In the genomic region with DNA sequence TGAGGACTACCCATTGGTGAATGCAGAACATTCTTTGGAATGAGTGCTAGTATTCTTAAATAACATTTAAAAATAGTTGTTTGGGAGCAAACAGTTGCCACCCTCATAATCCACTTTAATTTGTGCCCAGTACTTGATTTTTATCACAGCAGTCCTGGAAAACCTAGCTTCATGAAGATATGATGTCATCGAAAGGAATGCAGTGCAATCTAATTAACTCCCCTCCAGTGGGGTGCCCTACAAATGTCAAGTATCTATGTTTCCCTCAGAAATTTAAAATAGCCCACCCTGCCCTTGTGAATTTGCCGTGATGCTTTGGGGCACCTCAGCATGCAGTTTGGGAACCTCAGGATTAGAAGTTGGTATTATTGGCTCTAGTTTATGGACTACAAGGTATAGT, we compare ENCODE assay signal across 18 cellular contexts. TPM values are rescaled to one million over a fixed set of nuclear protein-coding genes. Genes with fewer than 3 reads are reported as not detected.
DNase-seq lines count a peak whose midpoint lies in the region; ATAC-seq, FAIRE-seq and TF ChIP-seq lines count a peak whose summit lies in the region.
"Had no signal": no experiment of that assay in that cellular context is flagged by ENCODE, and none has a peak within 500 bp of the region (broad histone marks: within the 10 kb centered on the region; RNA-seq: fewer than 3 reads in every experiment).

No MANE protein-coding gene starts in this region.

- H3K27me3 ChIP-seq in breast epithelium (peaks cover 0 to 37% of the 10 kb centered on the region in 2 donors), keratinocyte (ENCODE audit: control insufficient read depth, extremely low read depth, insufficient read depth, low read length) (no peaks in the 10 kb centered on the region)
- H3K27me3 ChIP-seq in CD8-positive, alpha-beta T cell (ENCODE audit: insufficient read depth, low read length): no peaks in the 10 kb centered on the region
- H3K27me3 ChIP-seq: gastroesophageal sphincter had no signal

- H3K4me1 ChIP-seq in breast epithelium (no peaks in the 10 kb centered on the region), keratinocyte (ENCODE audit: control insufficient read depth, extremely low read depth, insufficient read depth, low read length) (peaks cover 44% of the 10 kb centered on the region)
- peaks cover 45% of the 10 kb centered on the region for H3K4me1 ChIP-seq in CD8-positive, alpha-beta T cell (ENCODE audit: insufficient read depth, low read length)

- no peaks in the 10 kb centered on the region for H3K9me3 Mint-ChIP-seq in MCF 10A (ENCODE audit: unreplicated experiment)
- H3K9me3 Mint-ChIP-seq in activated CD8-positive, alpha-beta T cell treated with anti-CD3 and anti-CD28 coated beads for 36 hours: no peaks in the 10 kb centered on the region
- no peaks in the 10 kb centered on the region for H3K9me3 Mint-ChIP-seq in CD8-positive, alpha-beta T cell
- H3K9me3 Mint-ChIP-seq: activated T-helper 2 cell treated with anti-CD3 and anti-CD28 coated beads, Interferon-gamma antibody, Interleukin-2, Interleukin-4, amounts not matched to agents 10 μg/mL and 5 μg/mL and 100 μg/mL, durations not matched to agents 14 hours and 24 hours and 36 hours; T-helper 1 cell treated with Interleukin-12 subunit alpha and Interleukin-12 subunit beta and Interleukin-4 antibody, amounts not matched to agents 30 μg/mL and 1 μg/mL, for 36 hours had no signal

- no peak overlapping the region for H2AFZ ChIP-seq in keratinocyte (ENCODE audit: control insufficient read depth, low read length)

- peaks cover 7% of the 10 kb centered on the region for H3K36me3 Mint-ChIP-seq in MCF 10A (ENCODE audit: insufficient read depth, unreplicated experiment)
- peaks cover 33% of the 10 kb centered on the region for H3K36me3 Mint-ChIP-seq in activated CD8-positive, alpha-beta T cell treated with anti-CD3 and anti-CD28 coated beads for 36 hours (ENCODE audit: low read depth)
- peaks cover 6% of the 10 kb centered on the region for H3K36me3 Mint-ChIP-seq in CD8-positive, alpha-beta T cell

- intact Hi-C loops in breast epithelium (cut with DNase I; ENCODE audit: low total_unique reads): no loop called here
- intact Hi-C loops in MCF 10A (cut with micrococcal nuclease): no loop called here
- intact Hi-C loops in activated CD8-positive, alpha-beta T cell treated with anti-CD3 and anti-CD28 coated beads for 36 hours (cut with micrococcal nuclease): loop anchor here (5.0 kb wide), 1 partner anchor 37 kb away; no protein-coding TSS in a partner anchor
- intact Hi-C loops in CD8-positive, alpha-beta T cell (cut with DNase I, micrococcal nuclease): no loop called here

- ATAC-seq in activated CD8-positive, alpha-beta T cell treated with anti-CD3 and anti-CD28 coated beads for 36 hours: no peak
- ATAC-seq in CD8-positive, alpha-beta T cell: no peak
- ATAC-seq: gastroesophageal sphincter, Right ventricle myocardium inferior had no signal

- no peak overlapping the region for H3K4me3 Mint-ChIP-seq in MCF 10A (ENCODE audit: unreplicated experiment)
- no peak overlapping the region for H3K4me3 Mint-ChIP-seq in activated CD8-positive, alpha-beta T cell treated with anti-CD3 and anti-CD28 coated beads for 36 hours
- no peak overlapping the region for H3K4me3 Mint-ChIP-seq in CD8-positive, alpha-beta T cell
- H3K4me3 Mint-ChIP-seq: T-helper 1 cell treated with Interleukin-12 subunit alpha and Interleukin-12 subunit beta and Interleukin-4 antibody, amounts not matched to agents 30 μg/mL and 1 μg/mL, for 36 hours had no signal

- H3K27ac ChIP-seq in breast epithelium (peak overlapping the region; percentile 13 to 54), angular gyrus (ENCODE audit: low read depth, low read length) (peak overlapping the region; percentile 10), keratinocyte (ENCODE audit: control insufficient read depth, insufficient read depth, low read length) (peak overlapping the region; percentile 85)
- H3K27ac ChIP-seq in CD8-positive, alpha-beta T cell (ENCODE audit: low read depth, low read length): no peak overlapping the region
- H3K27ac ChIP-seq: 22Rv1 had no signal

- H3K9ac ChIP-seq in keratinocyte (ENCODE audit: control insufficient read depth, extremely low read depth, insufficient read depth, low read length): peak overlapping the region; percentile 66

- H3K27me3 Mint-ChIP-seq in MCF 10A (ENCODE audit: insufficient read depth, unreplicated experiment): no peaks in the 10 kb centered on the region
- H3K27me3 Mint-ChIP-seq in activated CD8-positive, alpha-beta T cell treated with anti-CD3 and anti-CD28 coated beads for 36 hours: no peaks in the 10 kb centered on the region
- H3K27me3 Mint-ChIP-seq in CD8-positive, alpha-beta T cell (ENCODE audit: low read depth): no peaks in the 10 kb centered on the region

- peaks cover 59% of the 10 kb centered on the region for H3K79me2 ChIP-seq in keratinocyte (ENCODE audit: control insufficient read depth, insufficient read depth, low read length)

- POLR2A ChIA-PET in MCF 10A (lab: Yijun Ruan, JAX): interaction anchor here (0.6 to 15.4 kb wide), 10 partner anchors 9 to 335 kb away, joined by 4 to 213 read pairs (median 10); partner anchors contain the start of genes GEMIN8, OFD1, TCEANC and TRAPPC2
- POLR2A ChIA-PET in activated CD8-positive, alpha-beta T cell treated with anti-CD3 and anti-CD28 coated beads for 36 hours (lab: Charles Lee): no interaction called here
- POLR2A ChIA-PET in CD8-positive, alpha-beta T cell (lab: Charles Lee): interaction anchor here (1.3 kb wide), 1 partner anchor 14 kb away, joined by 3 read pairs; no protein-coding TSS in a partner anchor

- TF ChIP-seq CTCF in breast epithelium (IDR thresholded peaks at IDR 0.05): no peak
- TF ChIP-seq CTCF in MCF 10A (IDR thresholded peaks at IDR 0.05; ENCODE audit: unreplicated experiment): no peak
- no peak for TF ChIP-seq CTCF in keratinocyte (optimal IDR thresholded peaks at IDR 0.05 in 1 of 3, IDR thresholded peaks at IDR 0.05 in 1 of 3, conservative IDR thresholded peaks at IDR 0.05 in 1 of 3; ENCODE audit: extremely low read depth in 1 of 3, insufficient read depth in 2 of 3, low read length in 3 of 3)
- no peak for TF ChIP-seq CTCF in activated CD8-positive, alpha-beta T cell treated with anti-CD3 and anti-CD28 coated beads for 36 hours (IDR thresholded peaks at IDR 0.05)
- TF ChIP-seq CTCF in CD8-positive, alpha-beta T cell (IDR thresholded peaks at IDR 0.05): no peak

- CTCF ChIA-PET in MCF 10A (lab: Yijun Ruan, JAX): interaction anchor here (0.8 to 1.6 kb wide), 2 partner anchors 38 to 48 kb away, joined by 3 to 6 read pairs; no protein-coding TSS in a partner anchor
- CTCF ChIA-PET in activated CD8-positive, alpha-beta T cell treated with anti-CD3 and anti-CD28 coated beads for 36 hours (lab: Charles Lee): no interaction called here
- CTCF ChIA-PET in CD8-positive, alpha-beta T cell (lab: Charles Lee): no interaction called here

- H3K9me1 ChIP-seq in keratinocyte (ENCODE audit: control insufficient read depth, extremely low read depth, insufficient read depth, low read length): no peaks in the 10 kb centered on the region

- DNase-seq in breast epithelium (ENCODE audit: low spot score in 2 of 2): no peak
- no peak for DNase-seq in MCF 10A (ENCODE audit: unreplicated experiment)
- DNase-seq in keratinocyte (ENCODE audit: low read depth, low spot score): no peak
- DNase-seq in activated CD8-positive, alpha-beta T cell treated with anti-CD3 and anti-CD28 coated beads for 36 hours: no peak
- no peak for DNase-seq in CD8-positive, alpha-beta T cell
- no peak for DNase-seq in G401 (ENCODE audit: low spot score)
- DNase-seq in activated CD4-positive, alpha-beta T cell treated with anti-CD3 and anti-CD28 coated beads, Interleukin-2, amount 50 U/mL, for 48 hours: no peak
- DNase-seq: cerebellar nuclear complex; NCI-H187; NCI-H446; stimulated activated CD4-positive, alpha-beta T cell treated with anti-CD3 and anti-CD28 coated beads, Interleukin-2, amount 100 ng/mL, for 48 hours had no signal

- no peak for FAIRE-seq in keratinocyte (lab: Jason Lieb, UNC)
- FAIRE-seq: endothelial cell of umbilical vein had no signal

- H3K4me3 ChIP-seq in breast epithelium (no peak overlapping the region), keratinocyte (ENCODE audit: control insufficient read depth in 2 of 3, extremely low read depth in 1 of 3, insufficient read depth in 2 of 3, low read depth in 1 of 3, low read length in 3 of 3) (no peak overlapping the region)
- H3K4me3 ChIP-seq in CD8-positive, alpha-beta T cell (ENCODE audit: low read depth, low read length): no peak overlapping the region
- H3K4me3 ChIP-seq: gastroesophageal sphincter had no signal

- H3K36me3 ChIP-seq in breast epithelium (no peaks in the 10 kb centered on the region), keratinocyte (ENCODE audit: control insufficient read depth in 2 of 2, extremely low read depth in 1 of 2, insufficient read depth in 2 of 2, low read length in 2 of 2) (peaks cover 2 to 3% of the 10 kb centered on the region in 2 experiments)
- no peaks in the 10 kb centered on the region for H3K36me3 ChIP-seq in CD8-positive, alpha-beta T cell (ENCODE audit: insufficient read depth, low read length)
- H3K36me3 ChIP-seq: gastroesophageal sphincter had no signal

- no TSS peak for BruUV-seq in MCF 10A (replicated peaks; lab: Mats Ljungman, UMichigan)

- no peak overlapping the region for H3K27ac Mint-ChIP-seq in MCF 10A (ENCODE audit: low read depth, unreplicated experiment)
- H3K27ac Mint-ChIP-seq in activated CD8-positive, alpha-beta T cell treated with anti-CD3 and anti-CD28 coated beads for 36 hours: no peak overlapping the region
- H3K27ac Mint-ChIP-seq in CD8-positive, alpha-beta T cell: no peak overlapping the region
- H3K27ac Mint-ChIP-seq: activated T-helper 2 cell treated with anti-CD3 and anti-CD28 coated beads, Interferon-gamma antibody, Interleukin-2, Interleukin-4, amounts not matched to agents 10 μg/mL and 5 μg/mL and 100 μg/mL, durations not matched to agents 14 hours and 24 hours and 36 hours; T-helper 1 cell treated with Interleukin-12 subunit alpha and Interleukin-12 subunit beta and Interleukin-4 antibody, amounts not matched to agents 30 μg/mL and 1 μg/mL, for 36 hours had no signal

- dilution Hi-C loops in keratinocyte (cut with MboI; ENCODE audit: extremely low pct_ligation_motif_present, low sequenced_read_pairs): no loop called here

- TF ChIP-seq POLR2A in breast epithelium (IDR thresholded peaks at IDR 0.05): no peak

- no peaks in the 10 kb centered on the region for H4K20me1 ChIP-seq in keratinocyte (ENCODE audit: control insufficient read depth, extremely low read depth, insufficient read depth, low read length)

- H3K9me3 ChIP-seq in breast epithelium: no peaks in the 10 kb centered on the region
- H3K9me3 ChIP-seq in keratinocyte (ENCODE audit: control insufficient read depth, low read depth, low read length): no peaks in the 10 kb centered on the region
- no peaks in the 10 kb centered on the region for H3K9me3 ChIP-seq in CD8-positive, alpha-beta T cell (ENCODE audit: low read length)
- H3K9me3 ChIP-seq: gastroesophageal sphincter had no signal

- peak overlapping the region; percentile 82 for H3K4me2 ChIP-seq in keratinocyte (ENCODE audit: control insufficient read depth, extremely low read depth, insufficient read depth, low read depth, low read length)

- peaks cover 42% of the 10 kb centered on the region for H3K4me1 Mint-ChIP-seq in MCF 10A (ENCODE audit: insufficient read depth, unreplicated experiment)
- peaks cover 68% of the 10 kb centered on the region for H3K4me1 Mint-ChIP-seq in activated CD8-positive, alpha-beta T cell treated with anti-CD3 and anti-CD28 coated beads for 36 hours (ENCODE audit: low read depth)
- peaks cover 82% of the 10 kb centered on the region for H3K4me1 Mint-ChIP-seq in CD8-positive, alpha-beta T cell (ENCODE audit: low read depth)

- in situ Hi-C loops in G401 (cut with HindIII; ENCODE audit: low sequenced_read_pairs): no loop called here

RNA-seq across cellular contexts. Expression of gene RAB9A, which starts 5.4 kb away (rescaled TPM):
- 10 to 100 TPM; 41.0 to 63.4 (median 43.2) TPM for total RNA-seq in breast epithelium
- 28.0 and 32.3 TPM in 2 replicates for total RNA-seq in MCF 10A (2022)
- 40.1 to 46.0 TPM (median 43.5 TPM) in 3 replicates for polyA plus RNA-seq in keratinocyte
- 153 TPM for polyA plus RNA-seq in keratinocyte (2011; ENCODE audit: low read depth)
- 36.0 and 56.2 TPM in 2 replicates for polyA plus RNA-seq in keratinocyte (2011; cell fraction: cytosol; rRNA removed)
- polyA plus RNA-seq in keratinocyte (2011; cell fraction: nucleus; rRNA removed): 27.5 and 33.1 TPM in 2 replicates
- polyA plus RNA-seq in keratinocyte (2012; ENCODE audit: low replicate concordance): 28.1 and 86.0 TPM in 2 replicates
- 4.4 to 19.0 TPM (median 16.1 TPM) in 3 replicates for polyA minus RNA-seq in keratinocyte
- 23.4 TPM for polyA minus RNA-seq in keratinocyte (2011; cell fraction: cytosol; rRNA and poly(A)+ RNA removed)
- polyA minus RNA-seq in keratinocyte (2011; cell fraction: nucleus; rRNA and poly(A)+ RNA removed): 10.7 and 15.8 TPM in 2 replicates
- 10 to 100 TPM; 30.8 to 31.7 TPM for total RNA-seq in activated CD8-positive, alpha-beta T cell treated with anti-CD3 and anti-CD28 coated beads for 36 hours
- 10 to 100 TPM; 19.4 to 21.5 TPM for total RNA-seq in CD8-positive, alpha-beta T cell
- 62.5 and 92.6 TPM in 2 replicates for total RNA-seq in G401 (2014; rRNA removed; shearing (Covaris generic))

RNA-seq across cellular contexts. Expression of gene TRAPPC2, which starts 40.1 kb away (rescaled TPM):
- 10 to 100 TPM in 2 of 3 donors, 1 to 10 TPM in 1; 8.2 to 25.3 (median 21.0) TPM for total RNA-seq in breast epithelium
- 16.5 and 21.7 TPM in 2 replicates for total RNA-seq in MCF 10A (2022)
- polyA plus RNA-seq in keratinocyte: 11.9 to 20.8 TPM (median 19.0 TPM) in 3 replicates
- polyA plus RNA-seq in keratinocyte (2011; ENCODE audit: low read depth): 33.4 TPM
- polyA plus RNA-seq in keratinocyte (2011; cell fraction: cytosol; rRNA removed): 8.7 and 15.4 TPM in 2 replicates
- polyA plus RNA-seq in keratinocyte (2011; cell fraction: nucleus; rRNA removed): 24.0 and 25.2 TPM in 2 replicates
- polyA plus RNA-seq in keratinocyte (2012; ENCODE audit: low replicate concordance): 13.4 and 14.5 TPM in 2 replicates
- 9.7 to 20.4 TPM (median 13.1 TPM) in 3 replicates for polyA minus RNA-seq in keratinocyte
- 5.8 TPM for polyA minus RNA-seq in keratinocyte (2011; cell fraction: cytosol; rRNA and poly(A)+ RNA removed)
- 12.9 and 18.8 TPM in 2 replicates for polyA minus RNA-seq in keratinocyte (2011; cell fraction: nucleus; rRNA and poly(A)+ RNA removed)
- 10 to 100 TPM; 16.0 to 19.2 TPM for total RNA-seq in activated CD8-positive, alpha-beta T cell treated with anti-CD3 and anti-CD28 coated beads for 36 hours
- 10 to 100 TPM; 20.5 to 24.6 TPM for total RNA-seq in CD8-positive, alpha-beta T cell
- total RNA-seq in G401 (2014; rRNA removed; shearing (Covaris generic)): 17.2 and 17.6 TPM in 2 replicates

RNA-seq across cellular contexts. Expression of gene OFD1, which starts 40.2 kb away (rescaled TPM):
- 100 to 1,000 TPM in 1 of 3 donors, 10 to 100 TPM in 2; 10.7 to 136 (median 48.8) TPM for total RNA-seq in breast epithelium
- 44.3 and 44.8 TPM in 2 replicates for total RNA-seq in MCF 10A (2022)
- polyA plus RNA-seq in keratinocyte: 10.6 to 18.3 TPM (median 17.0 TPM) in 3 replicates
- polyA plus RNA-seq in keratinocyte (2011; ENCODE audit: low read depth): 119 TPM
- 6.4 and 8.5 TPM in 2 replicates for polyA plus RNA-seq in keratinocyte (2011; cell fraction: cytosol; rRNA removed)
- 40.9 and 52.9 TPM in 2 replicates for polyA plus RNA-seq in keratinocyte (2011; cell fraction: nucleus; rRNA removed)
- polyA plus RNA-seq in keratinocyte (2012; ENCODE audit: low replicate concordance): 10.6 and 27.9 TPM in 2 replicates
- 3.0 to 11.9 TPM (median 10.8 TPM) in 3 replicates for polyA minus RNA-seq in keratinocyte
- 6.3 TPM for polyA minus RNA-seq in keratinocyte (2011; cell fraction: cytosol; rRNA and poly(A)+ RNA removed)
- 17.2 and 27.0 TPM in 2 replicates for polyA minus RNA-seq in keratinocyte (2011; cell fraction: nucleus; rRNA and poly(A)+ RNA removed)
- total RNA-seq in activated CD8-positive, alpha-beta T cell treated with anti-CD3 and anti-CD28 coated beads for 36 hours: 10 to 100 TPM; 32.4 to 34.5 TPM
- total RNA-seq in CD8-positive, alpha-beta T cell: 10 to 100 TPM; 49.2 to 56.7 TPM
- 17.0 and 26.9 TPM in 2 replicates for total RNA-seq in G401 (2014; rRNA removed; shearing (Covaris generic))

RNA-seq across cellular contexts. Expression of gene TCEANC, which starts 41.4 kb away (rescaled TPM):
- total RNA-seq in breast epithelium (1 to 10 TPM; 4.6 to 7.8 (median 5.2) TPM), MCF 10A (2022) (4.0 TPM in 2 replicates)
- 0.88 to 1.8 TPM (median 1.8 TPM) in 3 replicates for polyA plus RNA-seq in keratinocyte
- 1.2 TPM for polyA plus RNA-seq in keratinocyte (2011; ENCODE audit: low read depth)
- polyA plus RNA-seq in keratinocyte (2011; cell fraction: cytosol; rRNA removed): 0.73 and 1.7 TPM in 2 replicates
- 1.9 and 2.6 TPM in 2 replicates for polyA plus RNA-seq in keratinocyte (2011; cell fraction: nucleus; rRNA removed)
- polyA plus RNA-seq in keratinocyte (2012; ENCODE audit: low replicate concordance): 0.78 and 1.5 TPM in 2 replicates
- 0.93 to 2.5 TPM in 2 of 3 replicates, not detected in the other for polyA minus RNA-seq in keratinocyte
- polyA minus RNA-seq in keratinocyte (2011; cell fraction: cytosol; rRNA and poly(A)+ RNA removed): 2.7 TPM
- 0.95 and 2.2 TPM in 2 replicates for polyA minus RNA-seq in keratinocyte (2011; cell fraction: nucleus; rRNA and poly(A)+ RNA removed)
- 1 to 10 TPM; 1.3 to 1.4 TPM for total RNA-seq in activated CD8-positive, alpha-beta T cell treated with anti-CD3 and anti-CD28 coated beads for 36 hours
- 1 to 10 TPM; 8.2 to 9.5 TPM for total RNA-seq in CD8-positive, alpha-beta T cell
- 0.81 and 2.3 TPM in 2 replicates for total RNA-seq in G401 (2014; rRNA removed; shearing (Covaris generic))
